ENCODE assay signal across 1 cellular context in genomic region chr1:25875154-25875855, GRCh38.
A peak's percentile ranks its signal among the peaks of the same experiment; 100 is the strongest.
TF ChIP-seq lines count a peak whose summit lies in the region.

TSS of gene PAQR7 (minus strand) at chr1:25875708. CDS start at chr1:25863839, 11,869 bp downstream.

TF ChIP-seq in HepG2, 621 proteins besides CTCF, POLR2A, EP300 and RAD21 (continued from another document and continues in another):
- no peak for TF ChIP-seq HDAC6 (IDR thresholded peaks at IDR 0.05; ENCODE audit: low read depth, low read length)
- 0 out of 2 replicates have a peak, but pooled peaks have one; percentile 55 for TF ChIP-seq MIER3 (CRISPR knock-in tag; IDR thresholded peaks at IDR 0.05; ENCODE audit: borderline replicate concordance)
- TF ChIP-seq RFX3 (CRISPR knock-in tag; IDR thresholded peaks at IDR 0.05) = no peak
- no peak; the same call in 1 of the 2 replicates for TF ChIP-seq CENPBD1 (CRISPR knock-in tag; IDR thresholded peaks at IDR 0.05; ENCODE audit: borderline replicate concordance, low read depth)
- TF ChIP-seq IRX3 (CRISPR knock-in tag; IDR thresholded peaks at IDR 0.05; ENCODE audit: borderline replicate concordance, low read depth) = peak; percentile 93
- TF ChIP-seq PATZ1 (CRISPR knock-in tag; IDR thresholded peaks at IDR 0.05) = peak; percentile 90
- no peak for TF ChIP-seq NCOA5 (CRISPR knock-in tag; IDR thresholded peaks at IDR 0.05)
- no peak for TF ChIP-seq CCAR2 (optimal IDR thresholded peaks at IDR 0.05; ENCODE audit: low read depth, low read length)
- TF ChIP-seq REL (CRISPR knock-in tag; conservative IDR thresholded peaks at IDR 0.05) = peak; percentile 71; the same call in 1 of the 2 replicates
- no peak for TF ChIP-seq ARID3A (IDR thresholded peaks at IDR 0.05; ENCODE audit: low read depth, low read length)
- TF ChIP-seq FIP1L1 (IDR thresholded peaks at IDR 0.05; ENCODE audit: borderline replicate concordance, insufficient read depth, low read depth, low read length) = no peak
- peak; percentile 91 for TF ChIP-seq MXD3 (CRISPR knock-in tag; IDR thresholded peaks at IDR 0.05)
- peak; percentile 82 for TF ChIP-seq ZNF574 (CRISPR knock-in tag; IDR thresholded peaks at IDR 0.05)
- peak; percentile 96 for TF ChIP-seq TSC22D2 (CRISPR knock-in tag; IDR thresholded peaks at IDR 0.05; ENCODE audit: borderline replicate concordance)
- no peak for TF ChIP-seq RBAK (CRISPR knock-in tag; IDR thresholded peaks at IDR 0.05)
- peak; percentile 88; the same call in 1 of the 2 replicates for TF ChIP-seq ZNF747 (CRISPR knock-in tag; IDR thresholded peaks at IDR 0.05; ENCODE audit: borderline replicate concordance)
- TF ChIP-seq ZNF768 (CRISPR knock-in tag; IDR thresholded peaks at IDR 0.05) = peak; percentile 69
- TF ChIP-seq PRDM10 (CRISPR knock-in tag; IDR thresholded peaks at IDR 0.05; ENCODE audit: low read depth) = no peak
- TF ChIP-seq NFYB (CRISPR knock-in tag; IDR thresholded peaks at IDR 0.05) = 0 out of 2 replicates have a peak, but pooled peaks have one; percentile 23
- TF ChIP-seq MXI1 (IDR thresholded peaks at IDR 0.05; ENCODE audit: borderline replicate concordance, low read depth, low read length) = no peak; the same call in 1 of the 3 replicates
- no peak for TF ChIP-seq BHLHE40 (IDR thresholded peaks at IDR 0.05; ENCODE audit: low read length)
- TF ChIP-seq ZNF670 (CRISPR knock-in tag; IDR thresholded peaks at IDR 0.05; ENCODE audit: borderline replicate concordance) = 0 out of 2 replicates have a peak, but pooled peaks have one; percentile 11
- TF ChIP-seq ZSCAN30 (CRISPR knock-in tag; IDR thresholded peaks at IDR 0.05) = no peak
- no peak for TF ChIP-seq LRRFIP1 (CRISPR knock-in tag; conservative IDR thresholded peaks at IDR 0.05)
- peak; percentile 89; the same call in 1 of the 2 replicates for TF ChIP-seq ZNF234 (CRISPR knock-in tag; conservative IDR thresholded peaks at IDR 0.05)
- no peak; the same call in 1 of the 2 replicates for TF ChIP-seq SIX4 (CRISPR knock-in tag; IDR thresholded peaks at IDR 0.05)
- TF ChIP-seq PAX8 (CRISPR knock-in tag; IDR thresholded peaks at IDR 0.05; ENCODE audit: borderline replicate concordance) = peak; percentile 97
- no peak for TF ChIP-seq ZNF136 (CRISPR knock-in tag; IDR thresholded peaks at IDR 0.05; ENCODE audit: low read depth)
- TF ChIP-seq SNAI1 (CRISPR knock-in tag; IDR thresholded peaks at IDR 0.05; ENCODE audit: borderline replicate concordance) = no peak
- TF ChIP-seq FOSL2 (CRISPR knock-in tag; IDR thresholded peaks at IDR 0.05) = peak; percentile 41; the same call in 1 of the 2 replicates
- TF ChIP-seq SP2 (CRISPR knock-in tag; IDR thresholded peaks at IDR 0.05) = no peak; the same call in none of the 2 replicates
- TF ChIP-seq NFE2L2 (IDR thresholded peaks at IDR 0.05; ENCODE audit: low read length) = no peak
- peak; percentile 78; the same call in 1 of the 2 replicates for TF ChIP-seq ZHX2 (IDR thresholded peaks at IDR 0.05; ENCODE audit: low read depth)
- peak; percentile 87; the same call in 1 of the 2 replicates for TF ChIP-seq ZHX2 (CRISPR knock-in tag; IDR thresholded peaks at IDR 0.05; ENCODE audit: borderline replicate concordance)
